In the genomic region with DNA sequence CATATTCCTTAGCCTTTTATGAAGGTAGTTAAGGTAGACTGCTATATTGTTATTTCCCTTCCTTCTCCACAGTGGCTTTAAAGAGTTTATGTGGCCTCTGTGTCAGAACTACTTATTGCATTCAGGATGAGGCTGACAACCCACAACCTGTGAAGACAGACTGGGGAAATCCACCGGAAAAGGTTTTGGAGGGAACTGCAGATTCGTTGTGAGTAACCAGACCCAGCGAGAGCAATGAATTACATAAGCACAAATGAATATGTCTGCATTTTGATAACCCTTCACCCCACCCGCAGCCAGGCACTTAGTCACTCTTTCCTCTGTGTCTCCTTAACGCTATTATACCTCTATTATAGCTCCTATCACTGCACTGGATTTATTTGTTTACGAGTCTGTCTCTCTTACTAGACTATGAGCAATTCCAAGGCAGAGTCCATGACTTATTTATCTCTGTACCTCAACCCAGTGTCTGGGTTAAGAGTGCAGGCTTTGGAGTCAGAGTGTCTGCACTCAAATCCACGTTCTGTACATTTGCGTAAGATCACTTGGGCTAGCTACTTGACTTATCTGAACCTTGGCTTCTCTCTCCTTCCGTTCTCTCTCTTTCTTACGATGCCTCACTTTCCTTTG, we compare ENCODE assay signal across 8 cellular contexts. TPM values are rescaled to one million over a fixed set of nuclear protein-coding genes. Genes with fewer than 3 reads are reported as not detected.
A peak's percentile ranks its signal among the peaks of the same experiment; 100 is the strongest.
DNase-seq lines count a peak whose midpoint lies in the region; ATAC-seq, FAIRE-seq and TF ChIP-seq lines count a peak whose summit lies in the region.

No MANE protein-coding gene starts in this region.

- FAIRE-seq in H54 (lab: Jason Lieb, UNC) (peak; percentile 89), HepG2 (lab: Jason Lieb, UNC) (no peak)

- no peaks in the 10 kb centered on the region for H3K9me3 ChIP-seq in CD4-positive, alpha-beta T cell (ENCODE audit: control insufficient read depth, low read length)
- H3K9me3 ChIP-seq in OCI-LY1 (ENCODE audit: low read length) (no peaks in the 10 kb centered on the region), HepG2 (ENCODE audit: low read length) (no peaks in the 10 kb centered on the region)

- 14% methylated on average over 10 of the region's 10 CpGs for WGBS in HepG2 (ENCODE audit: low lambda C conversion rate)

- H2AFZ ChIP-seq in OCI-LY1 (ENCODE audit: low read length), result peak overlapping the region; percentile 93
- no peak overlapping the region for H2AFZ ChIP-seq in HepG2 (ENCODE audit: low read length)

- CTCF ChIA-PET in CD4-positive, alpha-beta T cell (lab: Charles Lee), result interaction anchor here (0.6 to 1.6 kb wide), 5 partner anchors 9 to 1187 kb away, joined by 3 to 6 read pairs (median 5); a partner anchor contains a TSS
- CTCF ChIA-PET in HepG2 (lab: Yijun Ruan, JAX; ENCODE audit: low intra/inter-chr PET ratio, low total read pairs), result no interaction called here

- intact Hi-C loops in CD4-positive, alpha-beta T cell (cut with DNase I, micrococcal nuclease), result loop anchor here (2.0 to 10.0 kb wide), 12 partner anchors 223 to 1833 kb away; no protein-coding TSS in a partner anchor
- intact Hi-C loops in HepG2 (cut with micrococcal nuclease; ENCODE audit: unreplicated experiment), result no loop called here

- no peak for TF ChIP-seq RAD21 in HepG2 (CRISPR knock-in tag; IDR thresholded peaks at IDR 0.05)

- H4K20me1 ChIP-seq in OCI-LY1 (ENCODE audit: insufficient read depth, low read length) (no peaks in the 10 kb centered on the region), HepG2 (ENCODE audit: insufficient read depth, low read length) (no peaks in the 10 kb centered on the region)

- H3K27me3 ChIP-seq in CD4-positive, alpha-beta T cell (ENCODE audit: control insufficient read depth, insufficient read depth, low read length), result no peaks in the 10 kb centered on the region
- H3K27me3 ChIP-seq in OCI-LY1 (ENCODE audit: insufficient read depth, low read length) (no peaks in the 10 kb centered on the region), HepG2 (ENCODE audit: control insufficient read depth in 1 of 2, insufficient read depth in 2 of 2, low read length in 2 of 2) (no peaks in the 10 kb centered on the region)

- H3K9ac ChIP-seq in OCI-LY1 (ENCODE audit: low read length) (peak overlapping the region; percentile 37; the same call in 1 of the 2 replicates), HepG2 (ENCODE audit: insufficient read depth, low read depth, low read length) (no peak overlapping the region)

- no peak overlapping the region for H3K27ac Mint-ChIP-seq in CD4-positive, alpha-beta T cell
- H3K27ac Mint-ChIP-seq in stimulated activated naive B cell treated with anti-CD40 and anti-IgM and Interleukin-4, amounts not matched to agents 10 μg/mL and 1 μg/mL and 100 μg/mL, for 72 hours, result peak overlapping the region; percentile 51

- H3K36me3 ChIP-seq in OCI-LY1 (ENCODE audit: insufficient read depth, low read length) (no peaks in the 10 kb centered on the region), HepG2 (replicated peaks in 1 of 2; ENCODE audit: control insufficient read depth in 1 of 2, insufficient read depth in 2 of 2, low read length in 2 of 2) (no peaks in the 10 kb centered on the region)

- ATAC-seq in CD4-positive, alpha-beta T cell (ENCODE audit: poor library complexity), result peak; percentile 70
- no peak for ATAC-seq in HepG2
- ATAC-seq in stimulated activated naive B cell treated with anti-CD40 and anti-IgM and Interleukin-4, amounts not matched to agents 10 μg/mL and 1 μg/mL and 100 μg/mL, for 72 hours (replicated peaks), result peak; percentile 70 to 72

- TF ChIP-seq POLR2A in H54 (IDR thresholded peaks at IDR 0.05; ENCODE audit: low read depth, low read length), result no peak
- no peak for TF ChIP-seq POLR2A in HepG2 (IDR thresholded peaks at IDR 0.05; ENCODE audit: insufficient read depth in 1 of 2, low read depth in 2 of 2, low read length in 2 of 2)

- POLR2A ChIA-PET in CD4-positive, alpha-beta T cell (lab: Charles Lee), result interaction anchor here (1.0 to 7.9 kb wide), 4 partner anchors 18 to 1187 kb away, joined by 3 to 115 read pairs (median 17); a partner anchor contains a TSS
- POLR2A ChIA-PET in HepG2 (lab: Yijun Ruan, JAX), result no interaction called here

- BruUV-seq in HepG2 (replicated peaks; lab: Mats Ljungman, UMichigan), result no TSS peak

- H3K4me3 ChIP-seq in OCI-LY1 (ENCODE audit: low read depth, low read length, poor library complexity, severe bottlenecking), result peak overlapping the region; percentile 26
- H3K4me3 ChIP-seq in HepG2 (replicated peaks in 1 of 3; ENCODE audit: insufficient read depth in 1 of 3, low read depth in 2 of 3, low read length in 3 of 3), result no peak overlapping the region

- H3K4me1 ChIP-seq in OCI-LY1 (ENCODE audit: insufficient read depth, low read length, severe bottlenecking), result peaks cover 74% of the 10 kb centered on the region
- H3K4me1 ChIP-seq in HepG2 (ENCODE audit: insufficient read depth, low read length), result no peaks in the 10 kb centered on the region

- in situ Hi-C loops in HepG2 (cut with HindIII; ENCODE audit: extremely low pct_ligation_motif_present, low pct_unique_long_range_greater_than_20kb), result no loop called here

- H3K4me1 Mint-ChIP-seq in CD4-positive, alpha-beta T cell (ENCODE audit: low read depth), result peaks cover 56% of the 10 kb centered on the region
- H3K4me1 Mint-ChIP-seq in stimulated activated naive B cell treated with anti-CD40 and anti-IgM and Interleukin-4, amounts not matched to agents 10 μg/mL and 1 μg/mL and 100 μg/mL, for 72 hours, result peaks cover 26 to 37% of the 10 kb centered on the region in 2 donors

- peak overlapping the region; percentile 90 for H3K27ac ChIP-seq in CD4-positive, alpha-beta T cell (ENCODE audit: low read depth, low read length)
- H3K27ac ChIP-seq in OCI-LY1 (ENCODE audit: low read depth, low read length, poor library complexity, severe bottlenecking) (peak overlapping the region; percentile 95), HepG2 (ENCODE audit: extremely low read length, insufficient read depth, low read length) (no peak overlapping the region)

- H3K9me2 ChIP-seq in OCI-LY1 (ENCODE audit: low read depth, low read length), result no peaks in the 10 kb centered on the region

- DNase-seq in CD4-positive, alpha-beta T cell, result peak; percentile 48 to 85 (median 71)
- DNase-seq in H54 (ENCODE audit: insufficient read length, low spot score) (peak; percentile 14), HepG2 (ENCODE audit: low spot score) (no peak), NCI-H2171 treated with DMSO at 0.1 percent for 48 hours (lab: John Stamatoyannopoulos, UW) (no peak), hypothalamus (lab: John Stamatoyannopoulos, UW) (no peak)
- DNase-seq in activated T-cell treated with anti-CD3 and anti-CD28 coated beads, Interleukin-2, amount 50 U/mL, for 1 hour, result peak; percentile 66
- peak; percentile 54 for DNase-seq in stimulated activated naive B cell treated with anti-CD40 and anti-IgM and Interleukin-4, amounts not matched to agents 10 μg/mL and 1 μg/mL and 100 μg/mL, for 72 hours

- TF ChIP-seq EP300 in HepG2 (IDR thresholded peaks at IDR 0.05; ENCODE audit: low read depth in 2 of 2, low read length in 2 of 2) (no peak), HepG2 (CRISPR knock-in tag; IDR thresholded peaks at IDR 0.05; ENCODE audit: borderline replicate concordance) (no peak)

- TF ChIP-seq CTCF in CD4-positive, alpha-beta T cell (IDR thresholded peaks at IDR 0.05), result no peak
- TF ChIP-seq CTCF in OCI-LY1 (IDR thresholded peaks at IDR 0.05; ENCODE audit: low read length) (no peak), HepG2 (CRISPR knock-in tag; IDR thresholded peaks at IDR 0.05) (no peak)

- H3K36me3 Mint-ChIP-seq in CD4-positive, alpha-beta T cell (ENCODE audit: low read depth), result no peaks in the 10 kb centered on the region
- H3K36me3 Mint-ChIP-seq in stimulated activated naive B cell treated with anti-CD40 and anti-IgM and Interleukin-4, amounts not matched to agents 10 μg/mL and 1 μg/mL and 100 μg/mL, for 72 hours, result no peaks in the 10 kb centered on the region

- H3K4me2 ChIP-seq in OCI-LY1 (ENCODE audit: low read length) (peak overlapping the region; percentile 55), HepG2 (ENCODE audit: low read depth, low read length) (peak overlapping the region; percentile 18; the same call in 1 of the 2 replicates)

- no peaks in the 10 kb centered on the region for H3K9me3 Mint-ChIP-seq in CD4-positive, alpha-beta T cell
- H3K9me3 Mint-ChIP-seq in stimulated activated naive B cell treated with anti-CD40 and anti-IgM and Interleukin-4, amounts not matched to agents 10 μg/mL and 1 μg/mL and 100 μg/mL, for 72 hours, result no peaks in the 10 kb centered on the region

- H3K27me3 Mint-ChIP-seq in CD4-positive, alpha-beta T cell, result no peaks in the 10 kb centered on the region
- no peaks in the 10 kb centered on the region for H3K27me3 Mint-ChIP-seq in stimulated activated naive B cell treated with anti-CD40 and anti-IgM and Interleukin-4, amounts not matched to agents 10 μg/mL and 1 μg/mL and 100 μg/mL, for 72 hours

- 0 out of 2 replicates have a peak, but pooled peaks cover 4% of the 10 kb centered on the region for H3F3A ChIP-seq in OCI-LY1 (ENCODE audit: insufficient read depth, low read length)

- H3K79me2 ChIP-seq in OCI-LY1 (ENCODE audit: insufficient read depth, low read length) (no peaks in the 10 kb centered on the region), HepG2 (ENCODE audit: insufficient read depth, low read length) (no peaks in the 10 kb centered on the region)

- peak overlapping the region; percentile 71 for H3K4me3 Mint-ChIP-seq in CD4-positive, alpha-beta T cell
- H3K4me3 Mint-ChIP-seq in stimulated activated naive B cell treated with anti-CD40 and anti-IgM and Interleukin-4, amounts not matched to agents 10 μg/mL and 1 μg/mL and 100 μg/mL, for 72 hours, result peak overlapping the region; percentile 46 to 48

RNA-seq across cellular contexts. Expression of a gene that starts 19.2 kb away (rescaled TPM):
- total RNA-seq in CD4-positive, alpha-beta T cell, result not detected
- 0.02 and 0.06 TPM in 2 replicates for total RNA-seq in HepG2 (2016; rRNA removed; fragmentation: Illumina TruSeq; extraction: Trizol)
- total RNA-seq in HepG2 (2016; cell fraction: cytosol; rRNA removed; fragmentation: Illumina TruSeq; extraction: Trizol; ENCODE audit: low read depth), result not detected in 2 replicates
- 0.02 and 0.06 TPM in 2 replicates for total RNA-seq in HepG2 (2016; cell fraction: insoluble cytoplasmic fraction; rRNA removed; fragmentation: Illumina TruSeq; extraction: Trizol)
- 0.03 TPM in 1 of 2 replicates, not detected in the other for total RNA-seq in HepG2 (2016; cell fraction: membrane; rRNA removed; fragmentation: Illumina TruSeq; extraction: Trizol)
- 0.06 TPM in 1 of 2 replicates, not detected in the other for total RNA-seq in HepG2 (2016; cell fraction: nucleus; rRNA removed; fragmentation: Illumina TruSeq; extraction: Trizol)
- 0.07 and 0.09 TPM in 2 replicates for polyA plus RNA-seq in HepG2 (2011; rRNA removed)
- 0.03 and 0.05 TPM in 2 replicates for polyA plus RNA-seq in HepG2 (2011; cell fraction: cytosol; rRNA removed)
- 0.03 and 0.09 TPM in 2 replicates for polyA plus RNA-seq in HepG2 (2011; cell fraction: nucleus; rRNA removed)
- polyA plus RNA-seq in HepG2 (2012), result 0.09 and 0.11 TPM in 2 replicates
- not detected in 2 replicates for polyA plus RNA-seq in HepG2 (2016; cell fraction: cytosol; fragmentation: Illumina TruSeq; extraction: Trizol; ENCODE audit: low read depth)
- polyA plus RNA-seq in HepG2 (2016; cell fraction: insoluble cytoplasmic fraction; fragmentation: Illumina TruSeq; extraction: Trizol; ENCODE audit: low read depth), result not detected in 2 replicates
- polyA plus RNA-seq in HepG2 (2016; cell fraction: membrane; fragmentation: Illumina TruSeq; extraction: Trizol; ENCODE audit: low read depth), result not detected in 2 replicates
- not detected in 2 replicates for polyA plus RNA-seq in HepG2 (2016; cell fraction: nucleus; fragmentation: Illumina TruSeq; extraction: Trizol; ENCODE audit: insufficient read depth, low read depth)
- 0.16 and 0.64 TPM in 2 replicates for polyA minus RNA-seq in HepG2 (2011; rRNA and poly(A)+ RNA removed; ENCODE audit: low replicate concordance)
- under 0.01 and 0.26 TPM in 2 replicates for polyA minus RNA-seq in HepG2 (2011; cell fraction: cytosol; rRNA and poly(A)+ RNA removed)
- polyA minus RNA-seq in HepG2 (2011; cell fraction: nucleus; rRNA and poly(A)+ RNA removed), result 0.90 and 0.99 TPM in 2 replicates

RNA-seq across cellular contexts. Expression of a gene that starts 19.5 kb away (rescaled TPM):
- 10 to 100 TPM; 57.6 to 64.8 TPM for total RNA-seq in CD4-positive, alpha-beta T cell
- 59.5 and 73.6 TPM in 2 replicates for total RNA-seq in HepG2 (2016; rRNA removed; fragmentation: Illumina TruSeq; extraction: Trizol)
- 9.3 TPM in 2 replicates for total RNA-seq in HepG2 (2016; cell fraction: cytosol; rRNA removed; fragmentation: Illumina TruSeq; extraction: Trizol; ENCODE audit: low read depth)
- 62.8 and 73.7 TPM in 2 replicates for total RNA-seq in HepG2 (2016; cell fraction: insoluble cytoplasmic fraction; rRNA removed; fragmentation: Illumina TruSeq; extraction: Trizol)
- total RNA-seq in HepG2 (2016; cell fraction: membrane; rRNA removed; fragmentation: Illumina TruSeq; extraction: Trizol), result 21.6 and 27.8 TPM in 2 replicates
- total RNA-seq in HepG2 (2016; cell fraction: nucleus; rRNA removed; fragmentation: Illumina TruSeq; extraction: Trizol), result 48.7 and 55.1 TPM in 2 replicates
- polyA plus RNA-seq in HepG2 (2011; rRNA removed), result 47.9 and 61.4 TPM in 2 replicates
- polyA plus RNA-seq in HepG2 (2011; cell fraction: cytosol; rRNA removed), result 44.7 and 74.0 TPM in 2 replicates
- 17.3 and 17.6 TPM in 2 replicates for polyA plus RNA-seq in HepG2 (2011; cell fraction: nucleus; rRNA removed)
- polyA plus RNA-seq in HepG2 (2012), result 46.2 and 51.8 TPM in 2 replicates
- polyA plus RNA-seq in HepG2 (2016; cell fraction: cytosol; fragmentation: Illumina TruSeq; extraction: Trizol; ENCODE audit: low read depth), result 7.7 and 8.4 TPM in 2 replicates
- 49.2 and 50.7 TPM in 2 replicates for polyA plus RNA-seq in HepG2 (2016; cell fraction: insoluble cytoplasmic fraction; fragmentation: Illumina TruSeq; extraction: Trizol; ENCODE audit: low read depth)
- 12.0 and 16.1 TPM in 2 replicates for polyA plus RNA-seq in HepG2 (2016; cell fraction: membrane; fragmentation: Illumina TruSeq; extraction: Trizol; ENCODE audit: low read depth)
- polyA plus RNA-seq in HepG2 (2016; cell fraction: nucleus; fragmentation: Illumina TruSeq; extraction: Trizol; ENCODE audit: insufficient read depth, low read depth), result 57.1 and 60.6 TPM in 2 replicates
- polyA minus RNA-seq in HepG2 (2011; rRNA and poly(A)+ RNA removed; ENCODE audit: low replicate concordance), result 46.8 and 62.6 TPM in 2 replicates
- polyA minus RNA-seq in HepG2 (2011; cell fraction: cytosol; rRNA and poly(A)+ RNA removed), result 40.8 and 45.6 TPM in 2 replicates
- 42.1 and 44.6 TPM in 2 replicates for polyA minus RNA-seq in HepG2 (2011; cell fraction: nucleus; rRNA and poly(A)+ RNA removed)

Comparison
In these comparisons a context has a peak if more than half of its experiments do, and no peak if none do; other contexts are left out.
1. DNase-seq: peak in CD4-positive, alpha-beta T cell (10 of 10), H54 (single experiment), activated T-cell treated with anti-CD3 and anti-CD28 coated beads, Interleukin-2, amount 50 U/mL, for 1 hour (single experiment) and stimulated activated naive B cell treated with anti-CD40 and anti-IgM and Interleukin-4, amounts not matched to agents 10 μg/mL and 1 μg/mL and 100 μg/mL, for 72 hours (single experiment); none in HepG2 (single experiment), NCI-H2171 treated with DMSO at 0.1 percent for 48 hours (single experiment) and hypothalamus (0 of 51).